Comparison of ENCODE assay signal across 26 cellular contexts in the genomic region with DNA sequence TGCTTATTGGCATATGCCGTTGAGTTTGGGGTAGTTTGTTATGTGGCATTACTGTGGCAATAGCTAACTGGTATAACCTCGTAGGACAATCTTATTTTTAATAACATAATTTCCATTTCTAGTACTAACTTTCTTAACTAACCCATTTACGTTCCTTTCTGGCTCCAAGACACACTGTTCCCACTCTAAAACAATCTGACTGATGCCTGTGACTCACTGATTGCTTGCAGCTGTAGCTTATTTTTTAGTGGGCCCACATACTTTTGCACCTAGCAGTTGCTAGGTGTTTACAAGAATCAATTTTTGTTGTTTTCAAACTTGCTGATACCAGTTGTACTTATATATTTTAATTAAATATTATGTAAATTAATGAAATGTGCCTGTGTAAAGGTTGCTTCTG. TPM values are rescaled to one million over a fixed set of nuclear protein-coding genes. Genes with fewer than 3 reads are reported as not detected.
DNase-seq lines count a peak whose midpoint lies in the region; ATAC-seq and TF ChIP-seq lines count a peak whose summit lies in the region.
"Had no signal": no experiment of that assay in that cellular context is flagged by ENCODE, and none has a peak within 500 bp of the region (broad histone marks: within the 10 kb centered on the region; RNA-seq: fewer than 3 reads in every experiment).

No MANE protein-coding gene starts in this region.

- H3K4me1 Mint-ChIP-seq in osteocyte (ENCODE audit: unreplicated experiment) = peaks cover 30% of the 10 kb centered on the region
- H3K4me1 Mint-ChIP-seq in activated T-cell treated with anti-CD3 and anti-CD28 coated beads, Interleukin-2, amount 50 U/mL, for 72 hours (ENCODE audit: low read depth) = no peaks in the 10 kb centered on the region
- H3K4me1 Mint-ChIP-seq: activated CD4-positive, alpha-beta T cell treated with anti-CD3 and anti-CD28 coated beads, Interleukin-2, amount 10 ng/mL, durations not matched to agents 7 days and 5 days; activated T-helper 17 cell treated with anti-CD3 and anti-CD28 coated beads, Interleukin-2, amount 50 U/mL, for 72 hours; neural crest cell; stimulated activated effector memory CD8-positive, alpha-beta T cell treated with anti-CD3 and anti-CD28 coated beads, Interleukin-12 subunit alpha, Interleukin-12 subunit beta, amount 100 ng/mL, for 72 hours had no signal

- ATAC-seq in activated T-cell treated with anti-CD3 and anti-CD28 coated beads, Interleukin-2, amount 50 U/mL, for 72 hours (replicated peaks in 1 of 2) = no peak
- ATAC-seq: activated T-helper 17 cell treated with anti-CD3 and anti-CD28 coated beads, Interleukin-2, amount 50 U/mL, for 72 hours; CD8-positive, alpha-beta T cell; GM12878; HepG2; psoas muscle; stimulated activated effector memory CD8-positive, alpha-beta T cell treated with anti-CD3 and anti-CD28 coated beads, Interleukin-12 subunit alpha, Interleukin-12 subunit beta, amount 100 ng/mL, for 72 hours had no signal

- WGBS in esophagus muscularis mucosa = 87% methylated on average over 3 of the region's 3 CpGs

- TF ChIP-seq CTCF in esophagus muscularis mucosa (IDR thresholded peaks at IDR 0.05) (no peak), osteocyte (IDR thresholded peaks at IDR 0.05) (no peak), GM13976 (IDR thresholded peaks at IDR 0.05; ENCODE audit: borderline replicate concordance, control extremely low read depth, extremely low read depth, insufficient read depth, missing control alignments) (no peak)

- peak overlapping the region; percentile 2 for H3K27ac Mint-ChIP-seq in osteocyte (ENCODE audit: unreplicated experiment)
- no peak overlapping the region for H3K27ac Mint-ChIP-seq in activated T-cell treated with anti-CD3 and anti-CD28 coated beads, Interleukin-2, amount 50 U/mL, for 72 hours
- H3K27ac Mint-ChIP-seq: activated CD4-positive, alpha-beta T cell treated with anti-CD3 and anti-CD28 coated beads, Interleukin-2, amount 10 ng/mL, durations not matched to agents 7 days and 5 days; activated naive CD8-positive, alpha-beta T cell; activated T-helper 17 cell treated with anti-CD3 and anti-CD28 coated beads, Interleukin-2, amount 50 U/mL, for 72 hours; CD8-positive, alpha-beta T cell; stimulated activated effector memory CD8-positive, alpha-beta T cell treated with anti-CD3 and anti-CD28 coated beads, Interleukin-12 subunit alpha, Interleukin-12 subunit beta, amount 100 ng/mL, for 72 hours had no signal

- H3K4me1 ChIP-seq in esophagus muscularis mucosa = no peaks in the 10 kb centered on the region
- H3K4me1 ChIP-seq: Peyer's patch, psoas muscle had no signal

- in situ Hi-C loops in GM13976 (cut with MboI; ENCODE audit: low sequenced_read_pairs, unreplicated experiment) = no loop called here

- H3K27me3 Mint-ChIP-seq in osteocyte (ENCODE audit: unreplicated experiment) = no peaks in the 10 kb centered on the region
- H3K27me3 Mint-ChIP-seq in activated T-cell treated with anti-CD3 and anti-CD28 coated beads, Interleukin-2, amount 50 U/mL, for 72 hours (ENCODE audit: low read depth) = no peaks in the 10 kb centered on the region
- H3K27me3 Mint-ChIP-seq: activated CD4-positive, alpha-beta T cell treated with anti-CD3 and anti-CD28 coated beads, Interleukin-2, amount 10 ng/mL, durations not matched to agents 7 days and 5 days; activated naive CD8-positive, alpha-beta T cell; activated T-helper 17 cell treated with anti-CD3 and anti-CD28 coated beads, Interleukin-2, amount 50 U/mL, for 72 hours had no signal

- no peak overlapping the region for H3K4me3 ChIP-seq in esophagus muscularis mucosa
- H3K4me3 ChIP-seq: GM12878, Peyer's patch, psoas muscle had no signal

- H3K27ac ChIP-seq in esophagus muscularis mucosa (replicated peaks in 1 of 4) = no peak overlapping the region
- H3K27ac ChIP-seq: HL-60, Peyer's patch, psoas muscle, VCaP had no signal

- no peak for TF ChIP-seq POLR2A in esophagus muscularis mucosa (IDR thresholded peaks at IDR 0.05; ENCODE audit: low read depth)

- intact Hi-C loops in esophagus muscularis mucosa (cut with DNase I) = no loop called here

- DNase-seq in EL = peak; percentile 52
- peak; percentile 21 for DNase-seq in RPMI7951 (ENCODE audit: low read depth)
- DNase-seq in esophagus muscularis mucosa (ENCODE audit: extremely low spot score) = peak; percentile 26
- no peak for DNase-seq in osteocyte (ENCODE audit: extremely low spot score, unreplicated experiment)
- no peak for DNase-seq in cerebellar cortex (ENCODE audit: low spot score)
- DNase-seq in NCI-H2171 (lab: John Stamatoyannopoulos, UW) = no peak
- no peak for DNase-seq in GM13976 (ENCODE audit: low spot score)
- no peak for DNase-seq in activated T-cell treated with anti-CD3 and anti-CD28 coated beads, Interleukin-2, amount 50 U/mL, for 72 hours
- DNase-seq: activated CD4-positive, alpha-beta T cell treated with anti-CD3 and anti-CD28 coated beads, Interleukin-2, amount 10 ng/mL, durations not matched to agents 7 days and 5 days; CD8-positive, alpha-beta T cell; GF-D8; NCI-H1417 treated with DMSO at 0.1 percent for 48 hours; NCI-H2107; NCI-H510A treated with DMSO at 0.1 percent for 48 hours; Peyer's patch; psoas muscle; stimulated activated CD4-positive, alpha-beta T cell treated with anti-CD3 and anti-CD28 coated beads, Interleukin-2, amount 100 ng/mL, for 24 hours had no signal

- no peak for TF ChIP-seq EP300 in esophagus muscularis mucosa (IDR thresholded peaks at IDR 0.05)

- no peaks in the 10 kb centered on the region for H3K36me3 ChIP-seq in esophagus muscularis mucosa
- H3K36me3 ChIP-seq: Peyer's patch had no signal

- H3K9me3 Mint-ChIP-seq in osteocyte (ENCODE audit: unreplicated experiment) = no peaks in the 10 kb centered on the region
- peaks cover 0 to 6% of the 10 kb centered on the region in 2 donors for H3K9me3 Mint-ChIP-seq in activated T-cell treated with anti-CD3 and anti-CD28 coated beads, Interleukin-2, amount 50 U/mL, for 72 hours
- H3K9me3 Mint-ChIP-seq: activated CD4-positive, alpha-beta T cell treated with anti-CD3 and anti-CD28 coated beads, Interleukin-2, amount 10 ng/mL, durations not matched to agents 7 days and 5 days; CD8-positive, alpha-beta T cell; neural crest cell had no signal

- H3K27me3 ChIP-seq in esophagus muscularis mucosa = no peaks in the 10 kb centered on the region
- H3K27me3 ChIP-seq: Peyer's patch had no signal

- peaks cover 2% of the 10 kb centered on the region for H3K36me3 Mint-ChIP-seq in osteocyte (ENCODE audit: unreplicated experiment)
- no peaks in the 10 kb centered on the region for H3K36me3 Mint-ChIP-seq in activated T-cell treated with anti-CD3 and anti-CD28 coated beads, Interleukin-2, amount 50 U/mL, for 72 hours (ENCODE audit: insufficient read depth in 2 of 2)
- H3K36me3 Mint-ChIP-seq: activated naive CD8-positive, alpha-beta T cell; CD8-positive, alpha-beta T cell; stimulated activated effector memory CD8-positive, alpha-beta T cell treated with anti-CD3 and anti-CD28 coated beads, Interleukin-12 subunit alpha, Interleukin-12 subunit beta, amount 100 ng/mL, for 72 hours had no signal

- H3K9me3 ChIP-seq in esophagus muscularis mucosa = no peaks in the 10 kb centered on the region
- H3K9me3 ChIP-seq: Peyer's patch, psoas muscle had no signal

- no peak overlapping the region for H3K4me3 Mint-ChIP-seq in osteocyte (ENCODE audit: unreplicated experiment)
- H3K4me3 Mint-ChIP-seq in activated T-cell treated with anti-CD3 and anti-CD28 coated beads, Interleukin-2, amount 50 U/mL, for 72 hours = no peak overlapping the region
- H3K4me3 Mint-ChIP-seq: activated CD4-positive, alpha-beta T cell treated with anti-CD3 and anti-CD28 coated beads, Interleukin-2, amount 10 ng/mL, durations not matched to agents 7 days and 5 days; activated naive CD8-positive, alpha-beta T cell; activated T-helper 17 cell treated with anti-CD3 and anti-CD28 coated beads, Interleukin-2, amount 50 U/mL, for 72 hours; CD8-positive, alpha-beta T cell; neural crest cell; stimulated activated effector memory CD8-positive, alpha-beta T cell treated with anti-CD3 and anti-CD28 coated beads, Interleukin-12 subunit alpha, Interleukin-12 subunit beta, amount 100 ng/mL, for 72 hours had no signal

RNA-seq across cellular contexts. Expression of a gene that starts 52.2 kb away (rescaled TPM):
- total RNA-seq in RPMI7951 (2014; rRNA removed; shearing (Covaris generic)) = 0.88 and 1.3 TPM in 2 replicates
- total RNA-seq in esophagus muscularis mucosa = 10 to 100 TPM in 3 of 4 donors, 1 to 10 TPM in 1; 6.5 to 18.8 (median 15.4) TPM
- total RNA-seq in osteocyte = 12.3 and 13.2 TPM in 2 replicates
- total RNA-seq in activated T-cell treated with anti-CD3 and anti-CD28 coated beads, Interleukin-2, amount 50 U/mL, for 72 hours = not detected
- total RNA-seq: activated CD4-positive, alpha-beta T cell treated with anti-CD3 and anti-CD28 coated beads, Interleukin-2, amount 10 ng/mL, durations not matched to agents 7 days and 5 days; activated T-helper 17 cell treated with anti-CD3 and anti-CD28 coated beads, Interleukin-2, amount 50 U/mL, for 72 hours; CD8-positive, alpha-beta T cell; GM12878; HepG2; T-helper 2 cell treated with Interferon-gamma antibody and Interleukin-4, amounts not matched to agents 100 ng/mL and 5 ng/mL, for 36 hours had no signal

Comparison
In these comparisons a context has a peak if more than half of its experiments do, and no peak if none do; other contexts are left out.
1. DNase-seq: peak in EL (single experiment), RPMI7951 (single experiment) and esophagus muscularis mucosa (single experiment); none in osteocyte (single experiment), cerebellar cortex (single experiment), NCI-H2171 (single experiment), GM13976 (single experiment) and activated T-cell treated with anti-CD3 and anti-CD28 coated beads, Interleukin-2, amount 50 U/mL, for 72 hours (0 of 2).